In the genomic region with DNA sequence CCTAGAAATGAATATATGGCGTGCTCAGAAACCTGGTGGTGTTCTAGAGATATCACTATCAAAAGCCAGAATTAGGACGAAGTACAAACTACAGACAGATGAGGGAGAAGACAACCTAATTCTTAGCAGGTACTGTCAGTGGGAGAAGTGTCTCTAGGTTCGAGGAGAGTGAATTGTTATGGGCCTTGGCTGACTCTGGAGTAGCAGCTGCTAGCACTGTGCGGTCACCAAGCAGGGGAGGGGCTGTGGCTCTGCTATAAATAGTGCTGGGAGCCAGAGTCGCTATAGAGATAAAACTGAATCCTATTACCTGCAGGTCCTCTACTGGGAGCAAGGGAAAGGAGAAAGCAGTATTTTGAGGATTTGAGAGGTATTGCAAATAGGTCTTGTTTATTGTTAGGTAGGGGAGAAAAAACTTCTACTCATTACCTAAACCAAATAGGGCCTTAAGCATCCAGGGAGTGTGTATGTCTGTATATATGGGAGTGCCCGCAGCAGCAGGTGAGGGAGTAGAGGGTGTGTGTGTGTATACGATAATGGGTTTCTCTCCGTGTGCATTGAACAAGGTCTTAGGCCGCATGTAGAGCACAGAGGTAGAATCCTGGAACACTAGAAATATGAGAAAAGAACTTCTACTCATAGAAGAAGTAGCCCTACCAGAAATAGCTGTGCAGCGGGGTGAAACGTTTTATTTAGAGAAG, we compare ENCODE assay signal across 9 cellular contexts. TPM values are rescaled to one million over a fixed set of nuclear protein-coding genes. Genes with fewer than 3 reads are reported as not detected.
DNase-seq lines count a peak whose midpoint lies in the region; ATAC-seq and TF ChIP-seq lines count a peak whose summit lies in the region.
"Had no signal": no experiment of that assay in that cellular context is flagged by ENCODE, and none has a peak within 500 bp of the region (broad histone marks: within the 10 kb centered on the region; RNA-seq: fewer than 3 reads in every experiment).

No MANE protein-coding gene starts in this region.

- H3K27me3 ChIP-seq in neuronal stem cell (ENCODE audit: control insufficient read depth in 3 of 3, insufficient read depth in 3 of 3, low read depth in 1 of 3, low read length in 3 of 3) = no peaks in the 10 kb centered on the region

- no peak overlapping the region for H4K8ac ChIP-seq in neuronal stem cell (ENCODE audit: low read depth, low read length)

- H3K18ac ChIP-seq in neuronal stem cell (ENCODE audit: low read length) = no peak overlapping the region

- H3K79me1 ChIP-seq in neuronal stem cell (ENCODE audit: low read depth, low read length) = peaks cover 2% of the 10 kb centered on the region

- H3K27ac ChIP-seq in neuronal stem cell (replicated peaks; ENCODE audit: low read length) = no peak overlapping the region

- in situ Hi-C loops in ACHN (cut with HindIII; ENCODE audit: low pct_ligation_motif_present, low pct_unique_long_range_greater_than_20kb, low sequenced_read_pairs) = no loop called here

- H2AFZ ChIP-seq in neuronal stem cell (ENCODE audit: low read length) = no peak overlapping the region

- no peak for TF ChIP-seq POLR2A in NB4 (IDR thresholded peaks at IDR 0.05; ENCODE audit: extremely low read depth, insufficient read length)

- no peak for TF ChIP-seq CTCF in GM10266 (IDR thresholded peaks at IDR 0.05; ENCODE audit: control insufficient read depth, insufficient read depth, low read depth, missing control alignments)
- TF ChIP-seq CTCF in NB4 (IDR thresholded peaks at IDR 0.05; ENCODE audit: low read depth, low read length) = no peak
- TF ChIP-seq CTCF in neural crest cell (conservative IDR thresholded peaks at IDR 0.05) = no peak

- H3K9me3 Mint-ChIP-seq in activated naive CD4-positive, alpha-beta T cell treated with anti-CD3 and anti-CD28 coated beads, Interleukin-2, amount 50 U/mL, for 72 hours = no peaks in the 10 kb centered on the region
- H3K9me3 Mint-ChIP-seq in neural crest cell = no peaks in the 10 kb centered on the region

- no peak overlapping the region for H3K14ac ChIP-seq in neuronal stem cell (ENCODE audit: low read length)

- H3K27me3 Mint-ChIP-seq in neural crest cell (ENCODE audit: low read depth) = peaks cover 2% of the 10 kb centered on the region

- H3K23ac ChIP-seq in neuronal stem cell (ENCODE audit: low read depth, low read length, poor library complexity) = no peak overlapping the region

- H3K4me1 Mint-ChIP-seq in neural crest cell = peaks cover 45% of the 10 kb centered on the region

- H3K9me3 ChIP-seq in neuronal stem cell (replicated peaks in 1 of 2; ENCODE audit: control insufficient read depth in 2 of 2, insufficient read depth in 1 of 2, low read depth in 1 of 2, low read length in 2 of 2) = no peaks in the 10 kb centered on the region

- peaks cover 0 to 11% of the 10 kb centered on the region in 2 donors for H3K36me3 Mint-ChIP-seq in activated naive CD4-positive, alpha-beta T cell treated with anti-CD3 and anti-CD28 coated beads, Interleukin-2, amount 50 U/mL, for 72 hours
- peaks cover 5% of the 10 kb centered on the region for H3K36me3 Mint-ChIP-seq in neural crest cell (ENCODE audit: low read depth)

- no peak for ATAC-seq in activated naive CD4-positive, alpha-beta T cell treated with anti-CD3 and anti-CD28 coated beads, Interleukin-2, amount 50 U/mL, for 72 hours
- ATAC-seq in HG03521 (IDR thresholded peaks at IDR 0.05; ENCODE audit: unreplicated experiment) = no peak
- ATAC-seq: HCT116 had no signal

- peak overlapping the region; percentile 88 for H3K4me3 Mint-ChIP-seq in neural crest cell

- H2BK5ac ChIP-seq in neuronal stem cell (ENCODE audit: low read length) = no peak overlapping the region

- no peak overlapping the region for H2BK12ac ChIP-seq in neuronal stem cell (ENCODE audit: low read length)

- H2BK120ac ChIP-seq in neuronal stem cell (ENCODE audit: low read depth, low read length) = no peak overlapping the region

- DNase-seq in GM10266 (ENCODE audit: extremely low spot score) = peak; percentile 49
- peak; percentile 17 for DNase-seq in NB4 (ENCODE audit: low read depth)
- DNase-seq in activated naive CD4-positive, alpha-beta T cell treated with anti-CD3 and anti-CD28 coated beads, Interleukin-2, amount 50 U/mL, for 72 hours (ENCODE audit: low spot score in 2 of 2) = no peak
- no peak for DNase-seq in neural crest cell (ENCODE audit: low read depth, low spot score)
- DNase-seq in ACHN = no peak
- DNase-seq in OCI-M2 (lab: John Stamatoyannopoulos, UW; ENCODE audit: unreplicated experiment) = no peak
- no peak for DNase-seq in neuronal stem cell (ENCODE audit: low spot score)

- H3K27ac Mint-ChIP-seq in activated naive CD4-positive, alpha-beta T cell treated with anti-CD3 and anti-CD28 coated beads, Interleukin-2, amount 50 U/mL, for 72 hours = peak overlapping the region; percentile 45 to 86
- no peak overlapping the region for H3K27ac Mint-ChIP-seq in neural crest cell (ENCODE audit: unreplicated experiment)

- H3K4me2 ChIP-seq in neuronal stem cell (ENCODE audit: insufficient read depth, low read length, poor library complexity, severe bottlenecking) = no peak overlapping the region

- peaks cover 18 to 34% of the 10 kb centered on the region in 2 donors for H3K36me3 ChIP-seq in neuronal stem cell (replicated peaks in 1 of 2; ENCODE audit: control insufficient read depth in 2 of 2, insufficient read depth in 2 of 2, low read length in 2 of 2)

- no CpG with 5 or more reads among the region's 11 CpGs for WGBS in neuronal stem cell (ENCODE audit: extremely low coverage in 2 of 2, insufficient read length in 2 of 2, insufficient replicate concordance in 1 of 2), 2 donors

- peaks cover 19 to 31% of the 10 kb centered on the region in 2 donors for H3K4me1 ChIP-seq in neuronal stem cell (ENCODE audit: control insufficient read depth in 2 of 2, insufficient read depth in 1 of 2, low read depth in 1 of 2, low read length in 2 of 2)

- H2AK5ac ChIP-seq in neuronal stem cell (ENCODE audit: low read depth, low read length) = no peak overlapping the region

- no peak overlapping the region for H3K4ac ChIP-seq in neuronal stem cell (ENCODE audit: low read length)

- H3K4me3 ChIP-seq in NB4 (ENCODE audit: low read depth, low read length) = peak overlapping the region; percentile 94
- H3K4me3 ChIP-seq in neuronal stem cell (ENCODE audit: low read length in 2 of 2) = no peak overlapping the region

- no peak overlapping the region for H2BK15ac ChIP-seq in neuronal stem cell (ENCODE audit: low read length)

- no peak overlapping the region for H3K9ac ChIP-seq in neuronal stem cell (ENCODE audit: low read depth, low read length, poor library complexity)

- H4K91ac ChIP-seq in neuronal stem cell (ENCODE audit: low read depth, low read length, poor library complexity) = no peak overlapping the region

RNA-seq across cellular contexts. Expression of a gene that starts 2.2 kb away (rescaled TPM):
- 100 to 1,000 TPM in 1 of 2 donors, 10 to 100 TPM in 1; 68.9 to 140 TPM for total RNA-seq in activated naive CD4-positive, alpha-beta T cell treated with anti-CD3 and anti-CD28 coated beads, Interleukin-2, amount 50 U/mL, for 72 hours
- total RNA-seq in neural crest cell = 56.2 and 59.2 TPM in 2 replicates
- polyA plus RNA-seq in neuronal stem cell (2013, experiment 1 of 2) = 21.0 TPM
- polyA plus RNA-seq in neuronal stem cell (2013, experiment 2 of 2) = 16.1 TPM

RNA-seq across cellular contexts. Expression of a gene that starts 14.3 kb away (rescaled TPM):
- total RNA-seq in activated naive CD4-positive, alpha-beta T cell treated with anti-CD3 and anti-CD28 coated beads, Interleukin-2, amount 50 U/mL, for 72 hours = 10 to 100 TPM in 1 of 2 donors, 1 to 10 TPM in 1; 6.9 to 11.1 TPM
- 15.2 and 19.1 TPM in 2 replicates for total RNA-seq in neural crest cell
- polyA plus RNA-seq in neuronal stem cell (2013, experiment 1 of 2) = 13.8 TPM
- polyA plus RNA-seq in neuronal stem cell (2013, experiment 2 of 2) = 13.5 TPM

RNA-seq across cellular contexts. Expression of a gene that starts 23.5 kb away (rescaled TPM):
- 10 to 100 TPM in 1 of 2 donors, 1 to 10 TPM in 1; 8.0 to 12.7 TPM for total RNA-seq in activated naive CD4-positive, alpha-beta T cell treated with anti-CD3 and anti-CD28 coated beads, Interleukin-2, amount 50 U/mL, for 72 hours
- 41.0 and 41.7 TPM in 2 replicates for total RNA-seq in neural crest cell
- polyA plus RNA-seq in neuronal stem cell (2013, experiment 1 of 2) = 14.9 TPM
- polyA plus RNA-seq in neuronal stem cell (2013, experiment 2 of 2) = 16.5 TPM

RNA-seq across cellular contexts. Expression of a gene that starts 57.3 kb away (rescaled TPM):
- total RNA-seq in activated naive CD4-positive, alpha-beta T cell treated with anti-CD3 and anti-CD28 coated beads, Interleukin-2, amount 50 U/mL, for 72 hours = 100 to 1,000 TPM; 194 to 486 TPM
- 32.2 and 33.9 TPM in 2 replicates for total RNA-seq in neural crest cell
- 96.5 TPM for polyA plus RNA-seq in neuronal stem cell (2013, experiment 1 of 2)
- 91.1 TPM for polyA plus RNA-seq in neuronal stem cell (2013, experiment 2 of 2)

Comparison
In these comparisons a context has a peak if more than half of its experiments do, and no peak if none do; other contexts are left out.
1. DNase-seq: peak in GM10266 (single experiment) and NB4 (single experiment); none in activated naive CD4-positive, alpha-beta T cell treated with anti-CD3 and anti-CD28 coated beads, Interleukin-2, amount 50 U/mL, for 72 hours (0 of 2), neural crest cell (single experiment), ACHN (single experiment), OCI-M2 (single experiment) and neuronal stem cell (single experiment).